Comparison of ENCODE assay signal across 27 cellular contexts in genomic region chr4:40000711-40001110, GRCh38.
"Had no signal": no experiment of that assay in that cellular context is flagged by ENCODE, and none has a peak within 500 bp of the region (broad histone marks: within the 10 kb centered on the region; RNA-seq: fewer than 3 reads in every experiment).

No MANE protein-coding gene starts in this region.

- H3K27me3 ChIP-seq: brain microvascular endothelial cell, MG63, SJSA1 had no signal

- DNase-seq: activated CD4-positive, alpha-beta T cell treated with anti-CD3 and anti-CD28 coated beads for 36 hours; activated CD4-positive, alpha-beta T cell treated with anti-CD3 and anti-CD28 coated beads, Interleukin-2, amount 10 ng/mL, durations not matched to agents 7 days and 5 days; activated CD4-positive, alpha-beta T cell treated with anti-CD3 and anti-CD28 coated beads, Interleukin-2, amount 50 U/mL, for 48 hours; activated CD8-positive, alpha-beta T cell treated with anti-CD3 and anti-CD28 coated beads, Interleukin-2, amount 10 ng/mL, durations not matched to agents 7 days and 5 days; activated effector memory CD4-positive, alpha-beta T cell treated with Interleukin-2 at 50 U/mL for 16 hours; activated naive CD4-positive, alpha-beta T cell treated with anti-CD3 and anti-CD28 coated beads, Interleukin-2, amount 50 U/mL, for 16 hours; activated naive CD8-positive, alpha-beta T cell treated with anti-CD3 and anti-CD28 coated beads for 36 hours; activated T-cell treated with anti-CD3 and anti-CD28 coated beads, Interleukin-2, amount 50 U/mL, for 24 hours; amniotic stem cell; aorta; brain microvascular endothelial cell; central memory CD4-positive, alpha-beta T cell; Kasumi-1; MG63; NCI-H1048; NCI-H1105 treated with DMSO at 0.1 percent for 48 hours; NCI-H1436; NCI-H1694; NCI-H1930; NCI-H2081 treated with DMSO at 0.1 percent for 48 hours; NCI-H345; NCI-H524 treated with DMSO at 0.1 percent for 48 hours; NK-92 treated with Interleukin-12 subunit alpha and Interleukin-12 subunit beta, amount 100 ng/mL, for 24 hours; SHP77; SK-N-SH had no signal

- H3K9me3 ChIP-seq: MG63, SJSA1, SK-N-SH had no signal

- H3K36me3 ChIP-seq: brain microvascular endothelial cell, MG63, SJSA1 had no signal

- H3K27ac ChIP-seq: brain microvascular endothelial cell, SJSA1 had no signal

- H3K4me3 ChIP-seq: K562, MG63, SJSA1 had no signal

- H3K4me1 ChIP-seq: SJSA1 had no signal
